12 cellular contexts compared by ENCODE assay signal in the genomic region with DNA sequence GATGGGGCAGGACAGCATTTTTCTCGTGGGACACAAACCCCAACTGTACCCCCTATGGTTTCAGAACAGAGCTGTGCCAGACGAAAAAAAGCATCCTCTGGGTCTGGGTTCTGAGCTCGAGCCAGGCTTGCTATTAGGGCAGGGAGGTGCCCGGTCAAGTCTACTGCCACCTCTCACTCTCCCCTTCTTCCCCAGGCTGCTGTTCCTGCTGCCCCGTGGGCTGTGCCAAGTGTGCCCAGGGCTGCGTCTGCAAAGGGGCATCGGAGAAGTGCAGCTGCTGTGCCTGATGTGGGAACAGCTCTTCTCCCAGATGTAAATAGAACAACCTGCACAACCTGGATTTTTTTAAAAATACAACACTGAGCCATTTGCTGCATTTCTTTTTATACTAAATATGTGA. TPM values are rescaled to one million over a fixed set of nuclear protein-coding genes. Genes with fewer than 3 reads are reported as not detected.
A peak's percentile ranks its signal among the peaks of the same experiment; 100 is the strongest.
DNase-seq lines count a peak whose midpoint lies in the region; ATAC-seq and TF ChIP-seq lines count a peak whose summit lies in the region.
"Had no signal": no experiment of that assay in that cellular context is flagged by ENCODE, and none has a peak within 500 bp of the region (broad histone marks: within the 10 kb centered on the region; RNA-seq: fewer than 3 reads in every experiment).

No MANE protein-coding gene starts in this region.

- no peaks in the 10 kb centered on the region for H3K36me3 Mint-ChIP-seq in nephron progenitor cell (ENCODE audit: low read depth)

- peak overlapping the region; percentile 96 for H3K14ac ChIP-seq in IMR-90 (replicated peaks; ENCODE audit: low read depth, low read length)

- H4K8ac ChIP-seq in IMR-90 (ENCODE audit: low read depth in 2 of 2, low read length in 2 of 2): peak overlapping the region; percentile 51 to 89

- H4K20me1 ChIP-seq in IMR-90 (ENCODE audit: insufficient read depth, low read length): no peaks in the 10 kb centered on the region

- peak overlapping the region; percentile 96 for H4K91ac ChIP-seq in IMR-90 (ENCODE audit: insufficient read depth, low read depth, low read length)

- peaks cover 18% of the 10 kb centered on the region for H3K9me3 Mint-ChIP-seq in nephron progenitor cell

- peak overlapping the region; percentile 95 for H3K4ac ChIP-seq in IMR-90 (ENCODE audit: low read depth, low read length)

- no peak for ATAC-seq in IMR-90 (ENCODE audit: low read depth)

- no peak for TF ChIP-seq CTCF in IMR-90 (conservative IDR thresholded peaks at IDR 0.05; ENCODE audit: low read depth, low read length)
- TF ChIP-seq CTCF in right atrium auricular region (IDR thresholded peaks at IDR 0.05): no peak
- TF ChIP-seq CTCF in nephron progenitor cell (IDR thresholded peaks at IDR 0.05): no peak

- peak overlapping the region; percentile 81 for H3K9ac ChIP-seq in IMR-90 (ENCODE audit: low read depth, low read length)
- peak overlapping the region; percentile 87 for H3K9ac ChIP-seq in skeletal muscle satellite cell (ENCODE audit: low read depth, low read length)

- no peak for DNase-seq in IMR-90
- DNase-seq in right atrium auricular region (ENCODE audit: low spot score): no peak
- DNase-seq in SK-N-DZ (ENCODE audit: low spot score): no peak
- no peak for DNase-seq in NCI-H187 treated with DMSO at 0.1 percent for 48 hours (lab: John Stamatoyannopoulos, UW)
- DNase-seq in DMS53 treated with DMSO at 0.1 percent for 48 hours (lab: John Stamatoyannopoulos, UW; ENCODE audit: unreplicated experiment): no peak
- no peak for DNase-seq in nephron progenitor cell
- DNase-seq: activated CD4-positive, alpha-beta T cell treated with anti-CD3 and anti-CD28 coated beads, Interleukin-2, amount 50 U/mL, for 1 hour; stimulated activated CD4-positive, alpha-beta T cell treated with anti-CD3 and anti-CD28 coated beads, Interleukin-4, amount 100 ng/mL, for 1 hour had no signal

- H3K9me1 ChIP-seq in IMR-90 (ENCODE audit: insufficient read depth, low read length): peaks cover 4% of the 10 kb centered on the region; the same call in 1 of the 2 replicates

- no peak overlapping the region; the same call in 1 of the 2 replicates for H2BK20ac ChIP-seq in IMR-90 (ENCODE audit: low read depth, low read length)

- TF ChIP-seq POLR2A in IMR-90 (IDR thresholded peaks at IDR 0.05; ENCODE audit: low read depth, low read length): no peak

- peak overlapping the region; percentile 63; the same call in 1 of the 3 replicates for H2BK15ac ChIP-seq in IMR-90 (ENCODE audit: low read depth, low read length)

- H3K4me1 ChIP-seq in IMR-90 (ENCODE audit: control insufficient read depth, insufficient read depth, low read length) (peaks cover 17% of the 10 kb centered on the region), right atrium auricular region (peaks cover 0 to 36% of the 10 kb centered on the region in 2 donors), skeletal muscle satellite cell (ENCODE audit: control insufficient read depth, insufficient read depth, low read length) (peaks cover 13% of the 10 kb centered on the region)

- CTCF ChIA-PET in IMR-90 (lab: Yijun Ruan, JAX): no interaction called here

- peaks cover 100% of the 10 kb centered on the region for H3K27me3 Mint-ChIP-seq in nephron progenitor cell (ENCODE audit: low read depth, poor library complexity)

- H3K79me1 ChIP-seq in IMR-90 (ENCODE audit: low read depth in 1 of 2, low read length in 2 of 2): peaks cover 3 to 13% of the 10 kb centered on the region in 2 experiments; a peak in 3 of 4 replicates

- intact Hi-C loops in IMR-90 (cut with micrococcal nuclease): loop anchor here (2.0 to 5.0 kb wide), 2 partner anchors 18 to 56 kb away; a partner anchor contains a TSS

- peak overlapping the region; percentile 29; the same call in 1 of the 2 replicates for H3K18ac ChIP-seq in IMR-90 (ENCODE audit: low read depth, low read length)

- in situ Hi-C loops in IMR-90 (cut with MboI; ENCODE audit: low sequenced_read_pairs): no loop called here

- H3K23ac ChIP-seq in IMR-90 (ENCODE audit: low read depth, low read length): peak overlapping the region; percentile 74

- no peaks in the 10 kb centered on the region for H3K9me3 ChIP-seq in IMR-90 (ENCODE audit: control insufficient read depth, insufficient read depth, low read length)
- H3K9me3 ChIP-seq in right atrium auricular region: no peaks in the 10 kb centered on the region
- no peaks in the 10 kb centered on the region for H3K9me3 ChIP-seq in skeletal muscle satellite cell (replicated peaks; ENCODE audit: low read length)

- peak overlapping the region; percentile 85 for H3K27ac ChIP-seq in IMR-90 (ENCODE audit: insufficient read depth, low read length)
- peak overlapping the region; percentile 46 for H3K27ac ChIP-seq in adipose tissue (ENCODE audit: low read depth, low read length)
- H3K27ac ChIP-seq in right atrium auricular region: peak overlapping the region; percentile 96

- no peak overlapping the region for H3K27ac Mint-ChIP-seq in nephron progenitor cell

- H3K4me3 ChIP-seq in IMR-90 (ENCODE audit: insufficient read depth, low read depth, low read length) (no peak overlapping the region), right atrium auricular region (peak overlapping the region; percentile 47 to 70), skeletal muscle satellite cell (ENCODE audit: low read length) (peak overlapping the region; percentile 78)

- no peaks in the 10 kb centered on the region for H3K36me3 ChIP-seq in IMR-90 (ENCODE audit: control insufficient read depth, insufficient read depth, low read length)
- H3K36me3 ChIP-seq in right atrium auricular region: no peaks in the 10 kb centered on the region
- no peaks in the 10 kb centered on the region for H3K36me3 ChIP-seq in skeletal muscle satellite cell (ENCODE audit: insufficient read depth, low read length)

- peaks cover 14% of the 10 kb centered on the region for H3K4me1 Mint-ChIP-seq in nephron progenitor cell

- dilution Hi-C loops in IMR-90 (cut with HindIII; ENCODE audit: low sequenced_read_pairs, unreplicated experiment): no loop called here

- no peak overlapping the region for H2AK9ac ChIP-seq in IMR-90 (replicated peaks; ENCODE audit: low read depth, low read length, poor library complexity)

- TF ChIP-seq RAD21 in IMR-90 (IDR thresholded peaks at IDR 0.05; ENCODE audit: low read length): no peak

- peak overlapping the region; percentile 48 for H3K4me2 ChIP-seq in IMR-90 (ENCODE audit: low read depth, low read length)
- H3K4me2 ChIP-seq in skeletal muscle satellite cell (ENCODE audit: low read length): peak overlapping the region; percentile 90

- BruUV-seq in IMR-90 (replicated peaks; lab: Mats Ljungman, UMichigan): no TSS peak

- H3K56ac ChIP-seq in IMR-90 (ENCODE audit: extremely low read depth, insufficient read depth, low read length): peak overlapping the region; percentile 60; the same call in 1 of the 2 replicates

- WGBS in IMR-90 (ENCODE audit: extremely low coverage in 2 of 2, insufficient read length in 1 of 2), 2 experiments: no CpG with 5 or more reads among the region's 7 CpGs
- 26 to 60% (median 48%) methylated on average over 7 of the region's 7 CpGs for WGBS in adipose tissue, 3 donors

- H2AFZ ChIP-seq in IMR-90 (replicated peaks; ENCODE audit: low read length, poor library complexity): no peak overlapping the region

- H3K4me3 Mint-ChIP-seq in nephron progenitor cell: no peak overlapping the region

- POLR2A ChIA-PET in IMR-90 (lab: Charles Lee; ENCODE audit: unreplicated experiment): interaction anchor here (0.6 to 3.8 kb wide), 3 partner anchors 10 to 44 kb away, joined by 3 to 37 read pairs (median 3); a partner anchor contains a TSS

- H3K27me3 ChIP-seq in IMR-90 (ENCODE audit: control insufficient read depth, insufficient read depth, low read length): peaks cover 7% of the 10 kb centered on the region
- no peaks in the 10 kb centered on the region for H3K27me3 ChIP-seq in right atrium auricular region
- H3K27me3 ChIP-seq in skeletal muscle satellite cell (ENCODE audit: control insufficient read depth, insufficient read depth, low read length): no peaks in the 10 kb centered on the region

- H4K5ac ChIP-seq in IMR-90 (ENCODE audit: low read depth, low read length): peak overlapping the region; percentile 4; the same call in 1 of the 2 replicates

- peak overlapping the region; percentile 90 for H2AK5ac ChIP-seq in IMR-90 (ENCODE audit: low read depth, low read length)

- peak overlapping the region; percentile 82 for H2BK120ac ChIP-seq in IMR-90 (ENCODE audit: low read depth, low read length)

- peak overlapping the region; percentile 92 for H2BK5ac ChIP-seq in IMR-90 (ENCODE audit: low read depth, low read length, poor library complexity, severe bottlenecking)

RNA-seq across cellular contexts. Expression of a gene that starts 1.1 kb away (rescaled TPM):
- total RNA-seq in IMR-90 (2012; rRNA removed) (137 and 166 TPM in 2 replicates), right atrium auricular region (100 to 1,000 TPM; 129 to 210 TPM)
- polyA plus RNA-seq in IMR-90 (2012; rRNA removed) (733 and 821 TPM in 2 replicates), adipose tissue (1,000 to 10,000 TPM in 2 of 3 donors, 100 to 1,000 TPM in 1; 256 to 2,506 (median 1,432) TPM)
- polyA plus RNA-seq in IMR-90 (2012; cell fraction: cytosol; rRNA removed): 236 and 418 TPM in 2 replicates
- 56.6 and 97.9 TPM in 2 replicates for polyA plus RNA-seq in IMR-90 (2012; cell fraction: nucleus; rRNA removed; ENCODE audit: low replicate concordance)
- 578 and 773 TPM in 2 replicates for total RNA-seq in skeletal muscle satellite cell (2012; rRNA removed)
- polyA plus RNA-seq in SK-N-DZ (2014; cell fraction: cytosol; rRNA removed): 0.49 TPM in 1 of 2 replicates, not detected in the other
- polyA plus RNA-seq in SK-N-DZ (2014; cell fraction: nucleus; rRNA removed): not detected in 2 replicates

RNA-seq across cellular contexts. Expression of a gene that starts 5.8 kb away (rescaled TPM):
- not detected in 2 replicates for total RNA-seq in IMR-90 (2012; rRNA removed)
- polyA plus RNA-seq in IMR-90 (2012; rRNA removed): 0.10 TPM in 1 of 2 replicates, not detected in the other
- polyA plus RNA-seq in IMR-90 (2012; cell fraction: cytosol; rRNA removed): not detected in 2 replicates
- polyA plus RNA-seq in IMR-90 (2012; cell fraction: nucleus; rRNA removed; ENCODE audit: low replicate concordance): not detected in 2 replicates
- polyA plus RNA-seq in adipose tissue: 1,000 to 10,000 TPM in 1 of 3 donors, 100 to 1,000 TPM in 2; 108 to 1,265 (median 551) TPM
- total RNA-seq in right atrium auricular region: 1 to 10 TPM; 5.2 to 9.9 TPM
- 6.3 and 10.0 TPM in 2 replicates for total RNA-seq in skeletal muscle satellite cell (2012; rRNA removed)
- polyA plus RNA-seq in SK-N-DZ (2014; cell fraction: cytosol; rRNA removed): not detected in 2 replicates
- polyA plus RNA-seq in SK-N-DZ (2014; cell fraction: nucleus; rRNA removed): not detected in 2 replicates

RNA-seq across cellular contexts. Expression of a gene that starts 11.8 kb away (rescaled TPM):
- 1.9 TPM in 1 of 2 replicates, not detected in the other for total RNA-seq in IMR-90 (2012; rRNA removed)
- polyA plus RNA-seq in IMR-90 (2012; rRNA removed): 0.60 and 1.6 TPM in 2 replicates
- 0.55 and 0.92 TPM in 2 replicates for polyA plus RNA-seq in IMR-90 (2012; cell fraction: cytosol; rRNA removed)
- polyA plus RNA-seq in IMR-90 (2012; cell fraction: nucleus; rRNA removed; ENCODE audit: low replicate concordance): 0.87 TPM in 1 of 2 replicates, not detected in the other
- 1,000 to 10,000 TPM in 2 of 3 donors, 100 to 1,000 TPM in 1; 259 to 2,112 (median 1,254) TPM for polyA plus RNA-seq in adipose tissue
- total RNA-seq in right atrium auricular region: 10 to 100 TPM in 1 of 2 donors, not detected in 1; 30.0 TPM
- 17.7 and 23.6 TPM in 2 replicates for total RNA-seq in skeletal muscle satellite cell (2012; rRNA removed)
- polyA plus RNA-seq in SK-N-DZ (2014; cell fraction: cytosol; rRNA removed): not detected in 2 replicates
- not detected in 2 replicates for polyA plus RNA-seq in SK-N-DZ (2014; cell fraction: nucleus; rRNA removed)

RNA-seq across cellular contexts. Expression of a gene that starts 18.3 kb away (rescaled TPM):
- 25.5 and 55.5 TPM in 2 replicates for total RNA-seq in IMR-90 (2012; rRNA removed)
- polyA plus RNA-seq in IMR-90 (2012; rRNA removed): 588 and 621 TPM in 2 replicates
- polyA plus RNA-seq in IMR-90 (2012; cell fraction: cytosol; rRNA removed): 222 and 299 TPM in 2 replicates
- polyA plus RNA-seq in IMR-90 (2012; cell fraction: nucleus; rRNA removed; ENCODE audit: low replicate concordance): 139 and 191 TPM in 2 replicates
- 1,000 to 10,000 TPM in 2 of 3 donors, 100 to 1,000 TPM in 1; 558 to 7,150 (median 3,647) TPM for polyA plus RNA-seq in adipose tissue
- total RNA-seq in right atrium auricular region: 100 to 1,000 TPM in 1 of 2 donors, 10 to 100 TPM in 1; 33.3 to 118 TPM
- 524 and 636 TPM in 2 replicates for total RNA-seq in skeletal muscle satellite cell (2012; rRNA removed)
- not detected in 2 replicates for polyA plus RNA-seq in SK-N-DZ (2014; cell fraction: cytosol; rRNA removed)
- polyA plus RNA-seq in SK-N-DZ (2014; cell fraction: nucleus; rRNA removed): 1.5 TPM in 1 of 2 replicates, not detected in the other

RNA-seq across cellular contexts. Expression of a gene that starts 25.0 kb away (rescaled TPM):
- not detected in 2 replicates for total RNA-seq in IMR-90 (2012; rRNA removed)
- not detected in 2 replicates for polyA plus RNA-seq in IMR-90 (2012; rRNA removed)
- not detected in 2 replicates for polyA plus RNA-seq in IMR-90 (2012; cell fraction: cytosol; rRNA removed)
- polyA plus RNA-seq in IMR-90 (2012; cell fraction: nucleus; rRNA removed; ENCODE audit: low replicate concordance): not detected in 2 replicates
- polyA plus RNA-seq in adipose tissue: 1 to 10 TPM in 1 of 3 donors, not detected in 2; 9.3 TPM
- not detected for total RNA-seq in right atrium auricular region
- total RNA-seq in skeletal muscle satellite cell (2012; rRNA removed): not detected in 2 replicates
- polyA plus RNA-seq in SK-N-DZ (2014; cell fraction: cytosol; rRNA removed): not detected in 2 replicates
- polyA plus RNA-seq in SK-N-DZ (2014; cell fraction: nucleus; rRNA removed): not detected in 2 replicates
- total RNA-seq: dermis microvascular lymphatic vessel endothelial cell, left cardiac atrium had no signal

Comparison
In these comparisons a context has a peak if more than half of its experiments do, and no peak if none do; other contexts are left out.
1. H3K27ac ChIP-seq: peak in every context shown above with its lines; median percentile 96 in right atrium auricular region; 85 in IMR-90; 46 in adipose tissue.